26 cellular contexts compared by ENCODE assay signal in genomic region chr16:57585051-57585687, GRCh38. TPM values are rescaled to one million over a fixed set of nuclear protein-coding genes. Genes with fewer than 3 reads are reported as not detected.
DNase-seq lines count a peak whose midpoint lies in the region; ATAC-seq and TF ChIP-seq lines count a peak whose summit lies in the region.
"Had no signal": no experiment of that assay in that cellular context is flagged by ENCODE, and none has a peak within 500 bp of the region (broad histone marks: within the 10 kb centered on the region; RNA-seq: fewer than 3 reads in every experiment).

No MANE protein-coding gene starts in this region.

- no peaks in the 10 kb centered on the region for H3K36me3 Mint-ChIP-seq in activated CD8-positive, alpha-beta T cell treated with anti-CD3 and anti-CD28 coated beads for 36 hours (ENCODE audit: low read depth)
- H3K36me3 Mint-ChIP-seq: activated CD4-positive, alpha-beta memory T cell treated with anti-CD3 and anti-CD28 coated beads for 36 hours had no signal

- CTCF ChIA-PET in activated CD8-positive, alpha-beta T cell treated with anti-CD3 and anti-CD28 coated beads for 36 hours (lab: Charles Lee): interaction anchor here (1.0 to 12.1 kb wide), 8 partner anchors 6 to 138 kb away, joined by 3 to 180 read pairs (median 6); no protein-coding TSS in a partner anchor

- POLR2A ChIA-PET in activated CD8-positive, alpha-beta T cell treated with anti-CD3 and anti-CD28 coated beads for 36 hours (lab: Charles Lee): interaction anchor here (0.9 to 3.5 kb wide), 4 partner anchors 9 to 63 kb away, joined by 3 to 11 read pairs (median 6); no protein-coding TSS in a partner anchor

- H3K27me3 Mint-ChIP-seq in activated CD8-positive, alpha-beta T cell treated with anti-CD3 and anti-CD28 coated beads for 36 hours: no peaks in the 10 kb centered on the region

- DNase-seq in activated CD8-positive, alpha-beta T cell treated with anti-CD3 and anti-CD28 coated beads for 36 hours: no peak
- peak; percentile 7 to 15 for DNase-seq in activated T-cell treated with anti-CD3 and anti-CD28 coated beads, Interleukin-2, amount 50 U/mL, for 48 hours
- DNase-seq in glomerular visceral epithelial cell (ENCODE audit: extremely low spot score) (peak; percentile 10), NCI-H1105 (lab: John Stamatoyannopoulos, UW) (no peak), SKM-1 (lab: John Stamatoyannopoulos, UW; ENCODE audit: unreplicated experiment) (no peak)
- peak; percentile 22 for DNase-seq in stimulated activated CD8-positive, alpha-beta memory T cell treated with anti-CD3 and anti-CD28 coated beads, Interleukin-4, amount 100 ng/mL, for 48 hours
- DNase-seq: activated CD4-positive, alpha-beta memory T cell treated with anti-CD3 and anti-CD28 coated beads for 36 hours; activated CD4-positive, CD25-positive, alpha-beta regulatory T cell; activated naive CD4-positive, alpha-beta T cell treated with anti-CD3 and anti-CD28 coated beads, Interleukin-2, amount 50 U/mL, for 16 hours; DMS153; gastrocnemius medialis; H7; lower lobe of right lung; MG63; NCI-H1930; NCI-H524 treated with DMSO at 0.1 percent for 48 hours; OCI-M1; stomach; T-helper 17 cell had no signal

- ATAC-seq in activated CD8-positive, alpha-beta T cell treated with anti-CD3 and anti-CD28 coated beads for 36 hours: peak; percentile 31
- ATAC-seq in HG02623 (IDR thresholded peaks at IDR 0.05; ENCODE audit: unreplicated experiment): no peak
- ATAC-seq: gastrocnemius medialis, GM12878, lower lobe of right lung, T-helper 17 cell had no signal

- H3K9me3 Mint-ChIP-seq in activated CD8-positive, alpha-beta T cell treated with anti-CD3 and anti-CD28 coated beads for 36 hours: peaks cover 3% of the 10 kb centered on the region
- H3K9me3 Mint-ChIP-seq: activated CD4-positive, alpha-beta memory T cell treated with anti-CD3 and anti-CD28 coated beads for 36 hours had no signal

- H3K4me1 Mint-ChIP-seq in activated CD8-positive, alpha-beta T cell treated with anti-CD3 and anti-CD28 coated beads for 36 hours (ENCODE audit: low read depth): peaks cover 32% of the 10 kb centered on the region
- H3K4me1 Mint-ChIP-seq: nephron had no signal

- TF ChIP-seq CTCF in activated CD8-positive, alpha-beta T cell treated with anti-CD3 and anti-CD28 coated beads for 36 hours (IDR thresholded peaks at IDR 0.05): no peak

- intact Hi-C loops in activated CD8-positive, alpha-beta T cell treated with anti-CD3 and anti-CD28 coated beads for 36 hours (cut with micrococcal nuclease): no loop called here

- peak overlapping the region; percentile 58 for H3K27ac Mint-ChIP-seq in activated CD8-positive, alpha-beta T cell treated with anti-CD3 and anti-CD28 coated beads for 36 hours
- H3K27ac Mint-ChIP-seq: activated CD4-positive, alpha-beta memory T cell treated with anti-CD3 and anti-CD28 coated beads for 36 hours; nephron; T-helper 17 cell had no signal

- no peak overlapping the region for H3K4me3 Mint-ChIP-seq in activated CD8-positive, alpha-beta T cell treated with anti-CD3 and anti-CD28 coated beads for 36 hours
- H3K4me3 Mint-ChIP-seq: activated CD4-positive, alpha-beta memory T cell treated with anti-CD3 and anti-CD28 coated beads for 36 hours; nephron; T-helper 17 cell had no signal

RNA-seq across cellular contexts. Expression of gene ADGRG5, which starts 42.7 kb away (rescaled TPM):
- 1 to 10 TPM; 4.8 to 5.5 TPM for total RNA-seq in activated CD8-positive, alpha-beta T cell treated with anti-CD3 and anti-CD28 coated beads for 36 hours
- total RNA-seq: bronchial epithelial cell, fibroblast of lung, gastrocnemius medialis, osteoblast, skeletal muscle tissue had no signal

RNA-seq across cellular contexts. Expression of gene ADGRG1, which starts 43.3 kb away (rescaled TPM):
- total RNA-seq in activated CD8-positive, alpha-beta T cell treated with anti-CD3 and anti-CD28 coated beads for 36 hours: 1 to 10 TPM; 4.9 to 8.5 TPM

RNA-seq across cellular contexts. Expression of gene CCDC102A, which starts 48.8 kb away (rescaled TPM):
- 1 to 10 TPM; 7.1 to 7.9 TPM for total RNA-seq in activated CD8-positive, alpha-beta T cell treated with anti-CD3 and anti-CD28 coated beads for 36 hours

Comparison
In these comparisons a context has a peak if more than half of its experiments do, and no peak if none do; other contexts are left out.
1. DNase-seq: peak in activated T-cell treated with anti-CD3 and anti-CD28 coated beads, Interleukin-2, amount 50 U/mL, for 48 hours (2 of 2), glomerular visceral epithelial cell (single experiment) and stimulated activated CD8-positive, alpha-beta memory T cell treated with anti-CD3 and anti-CD28 coated beads, Interleukin-4, amount 100 ng/mL, for 48 hours (single experiment); none in activated CD8-positive, alpha-beta T cell treated with anti-CD3 and anti-CD28 coated beads for 36 hours (single experiment), NCI-H1105 (single experiment) and SKM-1 (single experiment).